ENCODE assay signal across 33 cellular contexts in genomic region chr2:126107883-126108282, GRCh38.
"Had no signal": no experiment of that assay in that cellular context is flagged by ENCODE, and none has a peak within 500 bp of the region (broad histone marks: within the 10 kb centered on the region; RNA-seq: fewer than 3 reads in every experiment).

No MANE protein-coding gene starts in this region.

- H3K27ac ChIP-seq: adrenal gland, ascending aorta, body of pancreas, brain microvascular endothelial cell, breast epithelium, cardiac muscle cell had no signal

- H3K36me3 ChIP-seq: adrenal gland, ascending aorta, brain microvascular endothelial cell, breast epithelium, cardiac muscle cell had no signal

- H3K9me3 ChIP-seq: adrenal gland, ascending aorta, body of pancreas had no signal

- FAIRE-seq: astrocyte, bronchial epithelial cell had no signal

- H3K4me3 ChIP-seq: adrenal gland, ascending aorta, body of pancreas, breast epithelium, cardiac muscle cell had no signal

- ATAC-seq: activated naive CD4-positive, alpha-beta T cell treated with anti-CD3 and anti-CD28 coated beads, Interleukin-2, amount 50 U/mL, for 72 hours; activated naive CD8-positive, alpha-beta T cell treated with anti-CD3 and anti-CD28 coated beads, Interleukin-2, amount 50 U/mL, for 24 hours; activated T-cell treated with anti-CD3 and anti-CD28 coated beads, Interleukin-2, amount 50 U/mL, for 4 hours; activated T-cell treated with anti-CD3 and anti-CD28 coated beads, Interleukin-2, amount 50 U/mL, for 72 hours; activated T-helper 17 cell treated with anti-CD3 and anti-CD28 coated beads, Interleukin-2, amount 50 U/mL, for 72 hours; body of pancreas had no signal

- H3K4me1 ChIP-seq: adrenal gland, ascending aorta, body of pancreas, breast epithelium had no signal

- DNase-seq: activated effector memory CD4-positive, alpha-beta T cell treated with anti-CD3 and anti-CD28 coated beads, Interleukin-2, amount 50 U/mL, for 16 hours; activated effector memory CD4-positive, alpha-beta T cell treated with Interleukin-2 at 50 U/mL for 16 hours; activated gamma-delta T cell; activated gamma-delta T cell treated with Interleukin-2 at 50 U/mL for 16 hours; activated naive CD4-positive, alpha-beta T cell; activated naive CD4-positive, alpha-beta T cell treated with anti-CD3 and anti-CD28 coated beads for 36 hours; activated naive CD4-positive, alpha-beta T cell treated with anti-CD3 and anti-CD28 coated beads, Interleukin-2, amount 10 ng/mL, durations not matched to agents 7 days and 5 days; activated naive CD4-positive, alpha-beta T cell treated with anti-CD3 and anti-CD28 coated beads, Interleukin-2, amount 50 U/mL, for 16 hours; activated naive CD4-positive, alpha-beta T cell treated with Interleukin-2 at 50 U/mL for 16 hours; activated naive CD8-positive, alpha-beta T cell treated with anti-CD3 and anti-CD28 coated beads for 36 hours; activated naive CD8-positive, alpha-beta T cell treated with anti-CD3 and anti-CD28 coated beads, Interleukin-2, amount 10 ng/mL, durations not matched to agents 7 days and 5 days; activated naive CD8-positive, alpha-beta T cell treated with anti-CD3 and anti-CD28 coated beads, Interleukin-2, amount 50 U/mL, for 24 hours; activated T-cell treated with anti-CD3 and anti-CD28 coated beads, Interleukin-2, amount 50 U/mL, for 24 hours; activated T-cell treated with anti-CD3 and anti-CD28 coated beads, Interleukin-2, amount 50 U/mL, for 4 hours; activated T-cell treated with anti-CD3 and anti-CD28 coated beads, Interleukin-2, amount 50 U/mL, for 48 hours; activated T-cell treated with anti-CD3 and anti-CD28 coated beads, Interleukin-2, amount 50 U/mL, for 72 hours; adrenal gland; amniotic stem cell; amygdala; anterior cingulate cortex; aorta; body of pancreas; brain microvascular endothelial cell; caudate nucleus; central memory CD4-positive, alpha-beta T cell; cerebellar nuclear complex had no signal

- H3K27me3 ChIP-seq: adrenal gland, ascending aorta, body of pancreas, brain microvascular endothelial cell, breast epithelium, cardiac muscle cell had no signal
